28 cellular contexts compared by ENCODE assay signal in the genomic region with DNA sequence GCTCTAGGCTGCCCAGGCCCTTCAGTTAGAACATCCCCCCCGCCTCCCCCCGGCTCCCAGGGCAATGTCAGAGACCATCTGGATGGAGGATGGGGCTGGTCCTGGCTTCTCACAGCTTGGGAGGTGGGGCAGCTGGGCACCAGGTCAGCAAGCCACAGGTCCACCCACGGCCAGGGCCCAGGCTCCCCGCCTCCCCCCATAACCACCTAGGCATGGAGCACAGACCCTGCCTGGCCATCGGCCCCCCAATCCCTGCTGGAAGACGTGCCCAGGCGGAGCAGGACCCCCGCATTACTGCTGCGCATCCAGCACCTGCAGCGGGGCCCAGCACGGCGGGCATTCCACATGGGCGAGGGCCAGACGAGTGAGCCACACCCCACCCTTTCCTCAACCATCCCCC.
DNase-seq lines count a peak whose midpoint lies in the region; ATAC-seq and TF ChIP-seq lines count a peak whose summit lies in the region.
"Had no signal": no experiment of that assay in that cellular context is flagged by ENCODE, and none has a peak within 500 bp of the region (broad histone marks: within the 10 kb centered on the region; RNA-seq: fewer than 3 reads in every experiment).

No MANE protein-coding gene starts in this region.

- no peaks in the 10 kb centered on the region for H3K36me3 ChIP-seq in ovary
- H3K36me3 ChIP-seq in prostate gland, result no peaks in the 10 kb centered on the region
- H3K36me3 ChIP-seq: Peyer's patch, SJSA1, uterus had no signal

- H3K27ac ChIP-seq in ovary (no peak overlapping the region), prostate gland (no peak overlapping the region)
- H3K27ac ChIP-seq: C4-2B, Peyer's patch, SJSA1, testis, uterus had no signal

- no peaks in the 10 kb centered on the region for H3K4me1 ChIP-seq in ovary (ENCODE audit: insufficient read depth)
- H3K4me1 ChIP-seq in prostate gland (replicated peaks), result no peaks in the 10 kb centered on the region
- H3K4me1 ChIP-seq: Peyer's patch, SJSA1, uterus had no signal

- no peak overlapping the region for H3K4me3 Mint-ChIP-seq in natural killer cell treated with Interleukin-12 subunit alpha and Interleukin-12 subunit beta and Interleukin-15 and Interleukin-18, amount 100 ng/mL, for 72 hours
- no peak overlapping the region for H3K4me3 Mint-ChIP-seq in natural killer cell
- H3K4me3 Mint-ChIP-seq: neural crest cell; stimulated activated memory B cell treated with anti-CD40 and anti-IgM and Interleukin-4, amounts not matched to agents 10 μg/mL and 1 μg/mL and 100 μg/mL, for 72 hours; T-helper 1 cell treated with Interleukin-12 subunit alpha and Interleukin-12 subunit beta and Interleukin-4 antibody, amounts not matched to agents 30 μg/mL and 1 μg/mL, for 36 hours had no signal

- intact Hi-C loops in natural killer cell (cut with micrococcal nuclease) (no loop called here), left cardiac atrium (cut with DNase I) (no loop called here), ovary (cut with DNase I) (no loop called here), prostate gland (cut with DNase I) (no loop called here)

- TF ChIP-seq EP300 in ovary (IDR thresholded peaks at IDR 0.05), result no peak

- TF ChIP-seq CTCF in natural killer cell (IDR thresholded peaks at IDR 0.05) (no peak), ovary (IDR thresholded peaks at IDR 0.05) (no peak), prostate gland (IDR thresholded peaks at IDR 0.05) (no peak)

- WGBS in ovary, 3 donors, result 87 to 94% (median 89%) methylated on average over 12 to 14 of the region's 14 CpGs
- WGBS in prostate gland, result 85% methylated on average over 14 of the region's 14 CpGs

- TF ChIP-seq POLR2A in ovary (IDR thresholded peaks at IDR 0.05) (no peak), prostate gland (IDR thresholded peaks at IDR 0.05) (no peak)

- no peak overlapping the region for H3K4me3 ChIP-seq in ovary
- no peak overlapping the region for H3K4me3 ChIP-seq in prostate gland
- H3K4me3 ChIP-seq: Peyer's patch, SJSA1, smooth muscle cell, testis, uterus had no signal

- no peaks in the 10 kb centered on the region for H3K9me3 ChIP-seq in ovary
- no peaks in the 10 kb centered on the region for H3K9me3 ChIP-seq in prostate gland
- H3K9me3 ChIP-seq: Peyer's patch, SJSA1, testis, uterus had no signal

- DNase-seq in natural killer cell treated with Interleukin-12 subunit alpha and Interleukin-12 subunit beta and Interleukin-15 and Interleukin-18, amount 100 ng/mL, for 72 hours (ENCODE audit: low spot score), result peak; percentile 50
- DNase-seq in natural killer cell (no peak), left cardiac atrium (peak; percentile 12), ovary (peak in 3 of 5 donors; percentile 11 to 26 (median 21)), prostate gland (ENCODE audit: low spot score) (no peak), HuH-7 (ENCODE audit: low spot score) (no peak), NCI-H510A treated with DMSO at 0.1 percent for 48 hours (lab: John Stamatoyannopoulos, UW) (no peak)
- DNase-seq: activated CD4-positive, alpha-beta T cell treated with anti-CD3 and anti-CD28 coated beads for 4 hours; activated T-cell treated with anti-CD3 and anti-CD28 coated beads, Interleukin-2, amount 50 U/mL, for 48 hours; cerebellar nuclear complex; erythroblast; foreskin fibroblast; H7; NCI-H1048; NCI-H187; NCI-H2171 treated with DMSO at 0.1 percent for 48 hours; NCI-H526 treated with DMSO at 0.1 percent for 48 hours; stimulated activated CD4-positive, alpha-beta T cell treated with anti-CD3 and anti-CD28 coated beads, Interleukin-2, amount 100 ng/mL, for 48 hours; testis had no signal

- peaks cover 3% of the 10 kb centered on the region for H3K9me3 Mint-ChIP-seq in natural killer cell treated with Interleukin-12 subunit alpha and Interleukin-12 subunit beta and Interleukin-15 and Interleukin-18, amount 100 ng/mL, for 72 hours
- peaks cover 0 to 2% of the 10 kb centered on the region in 2 donors for H3K9me3 Mint-ChIP-seq in natural killer cell

- peaks cover 4% of the 10 kb centered on the region for H3K36me3 Mint-ChIP-seq in natural killer cell treated with Interleukin-12 subunit alpha and Interleukin-12 subunit beta and Interleukin-15 and Interleukin-18, amount 100 ng/mL, for 72 hours
- H3K36me3 Mint-ChIP-seq in natural killer cell, result no peaks in the 10 kb centered on the region

- no peaks in the 10 kb centered on the region for H3K27me3 Mint-ChIP-seq in natural killer cell treated with Interleukin-12 subunit alpha and Interleukin-12 subunit beta and Interleukin-15 and Interleukin-18, amount 100 ng/mL, for 72 hours
- H3K27me3 Mint-ChIP-seq in natural killer cell (ENCODE audit: low read depth in 2 of 2), result no peaks in the 10 kb centered on the region
- H3K27me3 Mint-ChIP-seq: progenitor cell of endocrine pancreas; stimulated activated memory B cell treated with anti-CD40 and anti-IgM and Interleukin-4, amounts not matched to agents 10 μg/mL and 1 μg/mL and 100 μg/mL, for 72 hours had no signal

- peaks cover 0 to 7% of the 10 kb centered on the region in 2 donors for H3K4me1 Mint-ChIP-seq in natural killer cell treated with Interleukin-12 subunit alpha and Interleukin-12 subunit beta and Interleukin-15 and Interleukin-18, amount 100 ng/mL, for 72 hours (ENCODE audit: low read depth in 2 of 2)
- H3K4me1 Mint-ChIP-seq in natural killer cell, result no peaks in the 10 kb centered on the region

- H3K27ac Mint-ChIP-seq in natural killer cell treated with Interleukin-12 subunit alpha and Interleukin-12 subunit beta and Interleukin-15 and Interleukin-18, amount 100 ng/mL, for 72 hours, result no peak overlapping the region
- H3K27ac Mint-ChIP-seq in natural killer cell, result no peak overlapping the region
- H3K27ac Mint-ChIP-seq: progenitor cell of endocrine pancreas; stimulated activated memory B cell treated with anti-CD40 and anti-IgM and Interleukin-4, amounts not matched to agents 10 μg/mL and 1 μg/mL and 100 μg/mL, for 72 hours; T-helper 1 cell treated with Interleukin-12 subunit alpha and Interleukin-12 subunit beta and Interleukin-4 antibody, amounts not matched to agents 30 μg/mL and 1 μg/mL, for 36 hours had no signal

- no peaks in the 10 kb centered on the region for H3K27me3 ChIP-seq in ovary
- no peaks in the 10 kb centered on the region for H3K27me3 ChIP-seq in prostate gland (replicated peaks; ENCODE audit: insufficient read depth)
- H3K27me3 ChIP-seq: Peyer's patch, SJSA1, testis, uterus had no signal

- no peak for ATAC-seq in natural killer cell treated with Interleukin-12 subunit alpha and Interleukin-12 subunit beta and Interleukin-15 and Interleukin-18, amount 100 ng/mL, for 72 hours
- ATAC-seq in natural killer cell (no peak), left cardiac atrium (no peak)
- ATAC-seq: stimulated activated memory B cell treated with anti-CD40 and anti-IgM and Interleukin-4, amounts not matched to agents 10 μg/mL and 1 μg/mL and 100 μg/mL, for 72 hours had no signal

Comparison
In these comparisons a context has a peak if more than half of its experiments do, and no peak if none do; other contexts are left out.
1. DNase-seq: peak in natural killer cell treated with Interleukin-12 subunit alpha and Interleukin-12 subunit beta and Interleukin-15 and Interleukin-18, amount 100 ng/mL, for 72 hours (single experiment), left cardiac atrium (single experiment) and ovary (3 of 5); none in natural killer cell (single experiment), prostate gland (single experiment), HuH-7 (single experiment) and NCI-H510A treated with DMSO at 0.1 percent for 48 hours (single experiment).